In genomic region chr10:3785849-3786290, GRCh38 we compare ENCODE assay signal across 8 cellular contexts. TPM values are rescaled to one million over a fixed set of nuclear protein-coding genes. Genes with fewer than 3 reads are reported as not detected.
DNase-seq lines count a peak whose midpoint lies in the region; ATAC-seq lines count a peak whose summit lies in the region.

No MANE protein-coding gene starts in this region.

- H3K9ac ChIP-seq in rectal smooth muscle tissue (ENCODE audit: low read length) = peak overlapping the region; percentile 89

- peaks cover 6% of the 10 kb centered on the region for H3K9me3 Mint-ChIP-seq in activated naive CD8-positive, alpha-beta T cell treated with anti-CD3 and anti-CD28 coated beads for 36 hours

- peak overlapping the region; percentile 87 for H3K4me3 Mint-ChIP-seq in activated naive CD8-positive, alpha-beta T cell treated with anti-CD3 and anti-CD28 coated beads for 36 hours

- H3K27ac Mint-ChIP-seq in activated naive CD8-positive, alpha-beta T cell treated with anti-CD3 and anti-CD28 coated beads for 36 hours = peak overlapping the region; percentile 97

- H3K4me3 ChIP-seq in rectal smooth muscle tissue (ENCODE audit: low read length) = peak overlapping the region; percentile 75

- H3K27ac ChIP-seq in rectal smooth muscle tissue (ENCODE audit: low read depth, low read length) = peak overlapping the region; percentile 99

- peaks cover 9% of the 10 kb centered on the region for H3K4me1 ChIP-seq in rectal smooth muscle tissue (ENCODE audit: control insufficient read depth, insufficient read depth, low read length)

- peak; percentile 74 for DNase-seq in Right ventricle myocardium inferior (ENCODE audit: missing footprints)
- no peak for DNase-seq in cardiac septum (ENCODE audit: low spot score)
- peak; percentile 82 for DNase-seq in NCI-H146 (lab: John Stamatoyannopoulos, UW)
- peak; percentile 29 for DNase-seq in activated naive CD8-positive, alpha-beta T cell treated with anti-CD3 and anti-CD28 coated beads for 36 hours
- peak; percentile 72 for DNase-seq in left ventricle myocardium superior
- no peak for DNase-seq in DMS153 (lab: John Stamatoyannopoulos, UW)
- DNase-seq in posterior vena cava (ENCODE audit: low spot score) = no peak

- peaks cover 35% of the 10 kb centered on the region for H3K4me1 Mint-ChIP-seq in activated naive CD8-positive, alpha-beta T cell treated with anti-CD3 and anti-CD28 coated beads for 36 hours

- peaks cover 8% of the 10 kb centered on the region for H3K36me3 ChIP-seq in rectal smooth muscle tissue (ENCODE audit: control insufficient read depth, insufficient read depth, low read length)

- ATAC-seq in Right ventricle myocardium inferior (peak; percentile 1), left ventricle myocardium superior (peak; percentile 6)

- intact Hi-C loops in Right ventricle myocardium inferior (cut with DNase I) = loop anchor here (1.0 to 10.0 kb wide), 5 partner anchors 15 to 876 kb away; no protein-coding TSS in a partner anchor
- intact Hi-C loops in cardiac septum (cut with DNase I) = loop anchor here (1.0 to 10.0 kb wide), 7 partner anchors 15 to 726 kb away; no protein-coding TSS in a partner anchor
- intact Hi-C loops in left ventricle myocardium superior (cut with micrococcal nuclease) = no loop called here
- intact Hi-C loops in posterior vena cava (cut with DNase I) = loop anchor here (10.0 kb wide), 1 partner anchor 459 kb away; no protein-coding TSS in a partner anchor

- H3K36me3 Mint-ChIP-seq in activated naive CD8-positive, alpha-beta T cell treated with anti-CD3 and anti-CD28 coated beads for 36 hours = peaks cover 41% of the 10 kb centered on the region

- no peaks in the 10 kb centered on the region for H3K27me3 ChIP-seq in rectal smooth muscle tissue (ENCODE audit: control insufficient read depth, insufficient read depth, low read length)

- peaks cover 11% of the 10 kb centered on the region for H3K27me3 Mint-ChIP-seq in activated naive CD8-positive, alpha-beta T cell treated with anti-CD3 and anti-CD28 coated beads for 36 hours

RNA-seq across cellular contexts. Expression of gene KLF6, which starts 0.9 kb away (rescaled TPM):
- total RNA-seq in Right ventricle myocardium inferior = 68.4 TPM
- 83.1 TPM for total RNA-seq in cardiac septum
- 100 to 1,000 TPM; 117 to 125 TPM for total RNA-seq in activated naive CD8-positive, alpha-beta T cell treated with anti-CD3 and anti-CD28 coated beads for 36 hours
- 62.0 TPM for total RNA-seq in left ventricle myocardium superior
- total RNA-seq in posterior vena cava = 100 to 1,000 TPM; 183 to 493 TPM

Comparison
In these comparisons a context has a peak if more than half of its experiments do, and no peak if none do; other contexts are left out.
1. DNase-seq: peak in Right ventricle myocardium inferior (single experiment), NCI-H146 (single experiment), activated naive CD8-positive, alpha-beta T cell treated with anti-CD3 and anti-CD28 coated beads for 36 hours (single experiment) and left ventricle myocardium superior (single experiment); none in cardiac septum (single experiment), DMS153 (single experiment) and posterior vena cava (single experiment).